In genomic region chr1:2043886-2044285, GRCh38 we compare ENCODE assay signal across 21 cellular contexts. TPM values are rescaled to one million over a fixed set of nuclear protein-coding genes. Genes with fewer than 3 reads are reported as not detected.
DNase-seq lines count a peak whose midpoint lies in the region; ATAC-seq, FAIRE-seq and TF ChIP-seq lines count a peak whose summit lies in the region.
"Had no signal": no experiment of that assay in that cellular context is flagged by ENCODE, and none has a peak within 500 bp of the region (broad histone marks: within the 10 kb centered on the region; RNA-seq: fewer than 3 reads in every experiment).

No MANE protein-coding gene starts in this region.

- whole genome bisulfite sequencing in H1 (ENCODE audit: extremely low coverage in 1 of 2, insufficient coverage in 1 of 2, insufficient read length in 1 of 2, insufficient replicate concordance in 2 of 2, low coverage in 1 of 2, low lambda C conversion rate in 2 of 2, missing lambda C conversion rate in 1 of 2), 2 experiments: 81% methylated on average over 4 of the region's 4 CpGs; no CpG with 5 or more reads in 1 of the 2 experiments

- no peak for TF ChIP-seq RAD21 in H1 (IDR thresholded peaks at IDR 0.05 in 1 of 2, conservative IDR thresholded peaks at IDR 0.05 in 1 of 2; ENCODE audit: low read depth in 2 of 2, low read length in 2 of 2)

- no peak overlapping the region for H3K9ac ChIP-seq in H1 (replicated peaks in 1 of 4; ENCODE audit: extremely low read depth in 1 of 4, low read depth in 3 of 4, low read length in 3 of 4)

- H3K9me3 Mint-ChIP-seq in activated CD4-positive, alpha-beta T cell treated with anti-CD3 and anti-CD28 coated beads, Interleukin-2, amount 10 ng/mL, durations not matched to agents 7 days and 5 days: no peaks in the 10 kb centered on the region
- no peaks in the 10 kb centered on the region for H3K9me3 Mint-ChIP-seq in IgD-negative memory B cell
- H3K9me3 Mint-ChIP-seq in stimulated activated effector memory CD8-positive, alpha-beta T cell treated with anti-CD3 and anti-CD28 coated beads, Interleukin-12 subunit alpha, Interleukin-12 subunit beta, amount 100 ng/mL, for 72 hours: no peaks in the 10 kb centered on the region
- H3K9me3 Mint-ChIP-seq: activated T-helper 2 cell treated with anti-CD3 and anti-CD28 coated beads, Interferon-gamma antibody, Interleukin-2, Interleukin-4, amounts not matched to agents 10 μg/mL and 5 μg/mL and 100 μg/mL, durations not matched to agents 14 hours and 24 hours and 36 hours; nephron progenitor cell had no signal

- DNase-seq in activated CD4-positive, alpha-beta T cell treated with anti-CD3 and anti-CD28 coated beads, Interleukin-2, amount 10 ng/mL, durations not matched to agents 7 days and 5 days: no peak
- no peak for DNase-seq in activated CD4-positive, alpha-beta T cell treated with anti-CD3 and anti-CD28 coated beads, Interleukin-2, amount 50 U/mL, for 48 hours
- DNase-seq in H1 (ENCODE audit: low read depth in 1 of 2, low spot score in 2 of 2) (no peak), pons (ENCODE audit: low spot score) (no peak), A172 (ENCODE audit: low spot score) (no peak)
- DNase-seq in stimulated activated effector memory CD8-positive, alpha-beta T cell treated with anti-CD3 and anti-CD28 coated beads, Interleukin-12 subunit alpha, Interleukin-12 subunit beta, amount 100 ng/mL, for 72 hours (ENCODE audit: low spot score in 2 of 2): no peak
- DNase-seq: activated CD8-positive, alpha-beta memory T cell treated with anti-CD3 and anti-CD28 coated beads for 24 hours; aorta; MG63; NCI-H446; nephron progenitor cell; NK-92 treated with Interleukin-12 subunit alpha and Interleukin-12 subunit beta, amount 100 ng/mL, for 24 hours; stimulated activated CD8-positive, alpha-beta memory T cell treated with anti-CD3 and anti-CD28 coated beads, Interleukin-4, amount 100 ng/mL, for 48 hours had no signal

- peaks cover 11% of the 10 kb centered on the region for H3K27me3 Mint-ChIP-seq in activated CD4-positive, alpha-beta T cell treated with anti-CD3 and anti-CD28 coated beads, Interleukin-2, amount 10 ng/mL, durations not matched to agents 7 days and 5 days
- H3K27me3 Mint-ChIP-seq in IgD-negative memory B cell: no peaks in the 10 kb centered on the region

- no peak overlapping the region for H3K14ac ChIP-seq in H1 (ENCODE audit: insufficient read length)

- no peak for TF ChIP-seq CTCF in H1 (IDR thresholded peaks at IDR 0.05; ENCODE audit: control extremely low read depth in 1 of 3, insufficient read depth in 1 of 3, low read depth in 1 of 3, low read length in 3 of 3)

- no peak overlapping the region for H3K56ac ChIP-seq in H1 (replicated peaks; ENCODE audit: insufficient read length, low read depth, low read length)

- H2AK5ac ChIP-seq in H1 (ENCODE audit: low read depth, low read length): peak overlapping the region; percentile 44; the same call in 1 of the 2 replicates

- H3K4ac ChIP-seq in H1 (replicated peaks; ENCODE audit: insufficient read length, low read depth, low read length): no peak overlapping the region

- H3K4me3 Mint-ChIP-seq in activated CD4-positive, alpha-beta T cell treated with anti-CD3 and anti-CD28 coated beads, Interleukin-2, amount 10 ng/mL, durations not matched to agents 7 days and 5 days: no peak overlapping the region
- peak overlapping the region in 3 of 4 donors; percentile 37 to 74 (median 40) for H3K4me3 Mint-ChIP-seq in IgD-negative memory B cell
- H3K4me3 Mint-ChIP-seq in stimulated activated effector memory CD8-positive, alpha-beta T cell treated with anti-CD3 and anti-CD28 coated beads, Interleukin-12 subunit alpha, Interleukin-12 subunit beta, amount 100 ng/mL, for 72 hours: peak overlapping the region; percentile 41
- H3K4me3 Mint-ChIP-seq: nephron progenitor cell had no signal

- POLR2A ChIA-PET in activated CD4-positive, alpha-beta T cell treated with anti-CD3 and anti-CD28 coated beads, Interleukin-2, amount 10 ng/mL, durations not matched to agents 7 days and 5 days (lab: Charles Lee): no interaction called here
- POLR2A ChIA-PET in H1 (lab: Charles Lee; ENCODE audit: partially characterized antibody): interaction anchor here (1.1 to 1.4 kb wide), 4 partner anchors 27 to 135 kb away, joined by 3 to 4 read pairs (median 4); no protein-coding TSS in a partner anchor

- no peaks in the 10 kb centered on the region for H3K79me1 ChIP-seq in H1 (ENCODE audit: low read depth, low read length)

- no peak overlapping the region for H3K4me2 ChIP-seq in H1 (ENCODE audit: insufficient read depth in 1 of 2, low read depth in 2 of 2, low read length in 2 of 2)

- no peak for FAIRE-seq in H1 (lab: Jason Lieb, UNC)

- H2BK5ac ChIP-seq in H1 (ENCODE audit: low read depth, low read length): peak overlapping the region; percentile 2; the same call in 1 of the 2 replicates

- no peak overlapping the region for H3K4me3 ChIP-seq in H1 (ENCODE audit: extremely low read depth in 1 of 4, insufficient read depth in 2 of 4, low read depth in 3 of 4, low read length in 4 of 4)
- H3K4me3 ChIP-seq: MG63 had no signal

- no peak overlapping the region; the same call in 1 of the 2 replicates for H2BK20ac ChIP-seq in H1 (ENCODE audit: low read length)

- H3K27me3 ChIP-seq in H1 (replicated peaks in 1 of 4; ENCODE audit: control insufficient read depth in 3 of 4, extremely low read depth in 1 of 4, insufficient read depth in 3 of 4, low read length in 3 of 4): peaks cover 0 to 7% (median 0%) of the 10 kb centered on the region in 4 experiments; a peak in 3 of 7 replicates
- H3K27me3 ChIP-seq: MG63 had no signal

- H3K36me3 ChIP-seq in H1 (ENCODE audit: control insufficient read depth in 2 of 4, insufficient read depth in 4 of 4, low read length in 3 of 4): no peaks in the 10 kb centered on the region
- H3K36me3 ChIP-seq: MG63, thoracic aorta had no signal

- peaks cover 0 to 3% of the 10 kb centered on the region in 2 experiments for H4K20me1 ChIP-seq in H1 (replicated peaks in 1 of 2; ENCODE audit: control insufficient read depth in 1 of 2, insufficient read depth in 2 of 2, low read length in 2 of 2)

- H3K9me3 ChIP-seq in H1 (ENCODE audit: insufficient read depth in 2 of 2, low read depth in 1 of 2, low read length in 1 of 2): no peaks in the 10 kb centered on the region
- H3K9me3 ChIP-seq: MG63, thoracic aorta had no signal

- peak overlapping the region; percentile 61 for H3K27ac Mint-ChIP-seq in activated CD4-positive, alpha-beta T cell treated with anti-CD3 and anti-CD28 coated beads, Interleukin-2, amount 10 ng/mL, durations not matched to agents 7 days and 5 days
- H3K27ac Mint-ChIP-seq in IgD-negative memory B cell: peak overlapping the region in 2 of 3 donors; percentile 21 to 51
- no peak overlapping the region for H3K27ac Mint-ChIP-seq in stimulated activated effector memory CD8-positive, alpha-beta T cell treated with anti-CD3 and anti-CD28 coated beads, Interleukin-12 subunit alpha, Interleukin-12 subunit beta, amount 100 ng/mL, for 72 hours
- H3K27ac Mint-ChIP-seq: activated T-helper 2 cell treated with anti-CD3 and anti-CD28 coated beads, Interferon-gamma antibody, Interleukin-2, Interleukin-4, amounts not matched to agents 10 μg/mL and 5 μg/mL and 100 μg/mL, durations not matched to agents 14 hours and 24 hours and 36 hours; CD14-positive monocyte; nephron progenitor cell had no signal

- no peaks in the 10 kb centered on the region for H3K36me3 Mint-ChIP-seq in activated CD4-positive, alpha-beta T cell treated with anti-CD3 and anti-CD28 coated beads, Interleukin-2, amount 10 ng/mL, durations not matched to agents 7 days and 5 days (ENCODE audit: low read depth)
- H3K36me3 Mint-ChIP-seq in IgD-negative memory B cell: no peaks in the 10 kb centered on the region
- H3K36me3 Mint-ChIP-seq in stimulated activated effector memory CD8-positive, alpha-beta T cell treated with anti-CD3 and anti-CD28 coated beads, Interleukin-12 subunit alpha, Interleukin-12 subunit beta, amount 100 ng/mL, for 72 hours: no peaks in the 10 kb centered on the region

- H3K23me2 ChIP-seq in H1 (ENCODE audit: low read depth, low read length): no peaks in the 10 kb centered on the region; the same call in 1 of the 2 replicates

- no peak overlapping the region for H2BK120ac ChIP-seq in H1 (replicated peaks; ENCODE audit: low read depth, low read length)

- no peaks in the 10 kb centered on the region for H3K79me2 ChIP-seq in H1 (ENCODE audit: control insufficient read depth in 1 of 2, insufficient read depth in 2 of 2, low read length in 2 of 2)

- H4K91ac ChIP-seq in H1 (replicated peaks; ENCODE audit: insufficient read length, low read length): peak overlapping the region; percentile 55

- CTCF ChIA-PET in activated CD4-positive, alpha-beta T cell treated with anti-CD3 and anti-CD28 coated beads, Interleukin-2, amount 10 ng/mL, durations not matched to agents 7 days and 5 days (lab: Charles Lee): interaction anchor here (0.9 to 2.6 kb wide), 12 partner anchors 8 to 135 kb away, joined by 3 to 20 read pairs (median 6); partner anchors contain the start of gene CFAP74
- CTCF ChIA-PET in H1 (lab: Charles Lee; ENCODE audit: partially characterized antibody): interaction anchor here (0.7 to 8.8 kb wide), 39 partner anchors 9 to 365 kb away, joined by 3 to 249 read pairs (median 8); partner anchors contain the start of genes CFAP74 and GABRD

- H2BK12ac ChIP-seq in H1 (ENCODE audit: low read depth, low read length): peak overlapping the region; percentile 45; the same call in 1 of the 2 replicates

- peaks cover 0 to 22% (median 15%) of the 10 kb centered on the region in 4 experiments; a peak in 6 of 7 replicates for H3K4me1 ChIP-seq in H1 (replicated peaks in 1 of 4; ENCODE audit: control insufficient read depth in 3 of 4, insufficient read depth in 4 of 4, low read length in 3 of 4)

- H2BK15ac ChIP-seq in H1 (ENCODE audit: low read length): peak overlapping the region; percentile 95

- H3K23ac ChIP-seq in H1 (ENCODE audit: insufficient read length): no peak overlapping the region

- H4K5ac ChIP-seq in H1 (ENCODE audit: insufficient read length, low read depth, low read length): no peak overlapping the region

- H3K4me1 Mint-ChIP-seq in activated CD4-positive, alpha-beta T cell treated with anti-CD3 and anti-CD28 coated beads, Interleukin-2, amount 10 ng/mL, durations not matched to agents 7 days and 5 days: peaks cover 11% of the 10 kb centered on the region
- peaks cover 0 to 8% (median 8%) of the 10 kb centered on the region in 3 donors for H3K4me1 Mint-ChIP-seq in IgD-negative memory B cell
- H3K4me1 Mint-ChIP-seq in stimulated activated effector memory CD8-positive, alpha-beta T cell treated with anti-CD3 and anti-CD28 coated beads, Interleukin-12 subunit alpha, Interleukin-12 subunit beta, amount 100 ng/mL, for 72 hours: peaks cover 27% of the 10 kb centered on the region

- H3K18ac ChIP-seq in H1 (ENCODE audit: extremely low read depth, low read length): no peak overlapping the region

- H3K27ac ChIP-seq in H1 (ENCODE audit: low read depth, low read length): no peak overlapping the region
- H3K27ac ChIP-seq: thoracic aorta had no signal

- ATAC-seq in stimulated activated effector memory CD8-positive, alpha-beta T cell treated with anti-CD3 and anti-CD28 coated beads, Interleukin-12 subunit alpha, Interleukin-12 subunit beta, amount 100 ng/mL, for 72 hours: no peak
- ATAC-seq in GM18861 (IDR thresholded peaks at IDR 0.05; ENCODE audit: unreplicated experiment): no peak

- no peak for TF ChIP-seq EP300 in H1 (IDR thresholded peaks at IDR 0.05; ENCODE audit: borderline replicate concordance in 1 of 2, low read depth in 2 of 2, low read length in 2 of 2)

- H2AFZ ChIP-seq in H1 (ENCODE audit: low read length): no peak overlapping the region

- no peak overlapping the region for H4K8ac ChIP-seq in H1 (ENCODE audit: extremely low read depth, insufficient read depth, low read length)

- no peak for TF ChIP-seq POLR2A in H1 (IDR thresholded peaks at IDR 0.05; ENCODE audit: control extremely low read depth in 1 of 2, low read depth in 2 of 2, low read length in 2 of 2)

RNA-seq across cellular contexts. Expression of gene PRKCZ, which starts 6.3 kb away (rescaled TPM):
- 1 to 10 TPM; 5.1 to 5.6 TPM for total RNA-seq in activated CD4-positive, alpha-beta T cell treated with anti-CD3 and anti-CD28 coated beads, Interleukin-2, amount 10 ng/mL, durations not matched to agents 7 days and 5 days
- polyA plus RNA-seq in IgD-negative memory B cell: 12.0 TPM
- total RNA-seq in H1 (2021; fragmentation: NEBNext Ultra II Directional; extraction: Animal tissue kit (Norgen Biotek cat#: 25700)): 45.1 and 49.4 TPM in 2 replicates
- polyA plus RNA-seq in H1 (2011; rRNA removed): 37.4 and 55.9 TPM in 2 replicates
- 46.4 TPM for polyA plus RNA-seq in H1 (2011; cell fraction: cytosol; rRNA removed)
- polyA plus RNA-seq in H1 (2011; cell fraction: nucleus; rRNA removed): 136 TPM
- polyA plus RNA-seq in H1 (2012, experiment 1 of 2): 43.5 to 47.4 TPM (median 45.9 TPM) in 4 replicates
- polyA plus RNA-seq in H1 (2012, experiment 2 of 2): 43.8 TPM
- 26.2 TPM for polyA plus RNA-seq in H1 (2013, experiment 1 of 2)
- 26.6 TPM for polyA plus RNA-seq in H1 (2013, experiment 2 of 2)
- 26.1 and 68.1 TPM in 2 replicates for polyA minus RNA-seq in H1 (2011; rRNA and poly(A)+ RNA removed)
- polyA minus RNA-seq in H1 (2011; cell fraction: cytosol; rRNA and poly(A)+ RNA removed): 23.0 TPM
- polyA minus RNA-seq in H1 (2011; cell fraction: nucleus; rRNA and poly(A)+ RNA removed): 32.2 TPM
- total RNA-seq in A172 (2014; rRNA removed; shearing (Covaris generic)): 1.6 and 2.1 TPM in 2 replicates

RNA-seq across cellular contexts. Expression of gene GABRD, which starts 24.7 kb away (rescaled TPM):
- not detected for total RNA-seq in activated CD4-positive, alpha-beta T cell treated with anti-CD3 and anti-CD28 coated beads, Interleukin-2, amount 10 ng/mL, durations not matched to agents 7 days and 5 days
- not detected for polyA plus RNA-seq in IgD-negative memory B cell
- 1.8 and 1.9 TPM in 2 replicates for total RNA-seq in H1 (2021; fragmentation: NEBNext Ultra II Directional; extraction: Animal tissue kit (Norgen Biotek cat#: 25700))
- polyA plus RNA-seq in H1 (2011; rRNA removed): 3.0 and 3.3 TPM in 2 replicates
- 2.9 TPM for polyA plus RNA-seq in H1 (2011; cell fraction: cytosol; rRNA removed)
- polyA plus RNA-seq in H1 (2011; cell fraction: nucleus; rRNA removed): 12.6 TPM
- polyA plus RNA-seq in H1 (2012, experiment 1 of 2): 1.7 to 3.4 TPM (median 2.7 TPM) in 4 replicates
- polyA plus RNA-seq in H1 (2012, experiment 2 of 2): 3.2 TPM
- 1.6 TPM for polyA plus RNA-seq in H1 (2013, experiment 1 of 2)
- 1.5 TPM for polyA plus RNA-seq in H1 (2013, experiment 2 of 2)
- 2.0 and 2.4 TPM in 2 replicates for polyA minus RNA-seq in H1 (2011; rRNA and poly(A)+ RNA removed)
- polyA minus RNA-seq in H1 (2011; cell fraction: cytosol; rRNA and poly(A)+ RNA removed): 1.8 TPM
- 1.2 TPM for polyA minus RNA-seq in H1 (2011; cell fraction: nucleus; rRNA and poly(A)+ RNA removed)
- 0.07 and 0.26 TPM in 2 replicates for total RNA-seq in A172 (2014; rRNA removed; shearing (Covaris generic))
- total RNA-seq: A673; activated T-helper 2 cell treated with anti-CD3 and anti-CD28 coated beads, Interferon-gamma antibody, Interleukin-2, Interleukin-4, amounts not matched to agents 10 μg/mL and 5 μg/mL and 100 μg/mL, durations not matched to agents 14 hours and 24 hours and 36 hours; pulmonary artery endothelial cell; thoracic aorta had no signal
- polyA plus RNA-seq: aorta, CD14-positive monocyte had no signal

RNA-seq across cellular contexts. Expression of gene CFAP74, which starts 40.3 kb away (rescaled TPM):
- not detected for total RNA-seq in activated CD4-positive, alpha-beta T cell treated with anti-CD3 and anti-CD28 coated beads, Interleukin-2, amount 10 ng/mL, durations not matched to agents 7 days and 5 days
- not detected for polyA plus RNA-seq in IgD-negative memory B cell
- total RNA-seq in H1 (2021; fragmentation: NEBNext Ultra II Directional; extraction: Animal tissue kit (Norgen Biotek cat#: 25700)): 0.20 and 0.33 TPM in 2 replicates
- polyA plus RNA-seq in H1 (2011; rRNA removed): 0.09 and 0.22 TPM in 2 replicates
- polyA plus RNA-seq in H1 (2011; cell fraction: cytosol; rRNA removed): 0.14 TPM
- polyA plus RNA-seq in H1 (2011; cell fraction: nucleus; rRNA removed): 1.3 TPM
- polyA plus RNA-seq in H1 (2012, experiment 1 of 2): 0.15 to 0.23 TPM (median 0.23 TPM) in 3 of 4 replicates, not detected in the other
- 0.39 TPM for polyA plus RNA-seq in H1 (2012, experiment 2 of 2)
- 0.12 TPM for polyA plus RNA-seq in H1 (2013, experiment 1 of 2)
- polyA plus RNA-seq in H1 (2013, experiment 2 of 2): 0.06 TPM
- 0.06 and 0.10 TPM in 2 replicates for polyA minus RNA-seq in H1 (2011; rRNA and poly(A)+ RNA removed)
- not detected for polyA minus RNA-seq in H1 (2011; cell fraction: cytosol; rRNA and poly(A)+ RNA removed)
- 0.50 TPM for polyA minus RNA-seq in H1 (2011; cell fraction: nucleus; rRNA and poly(A)+ RNA removed)
- total RNA-seq in A172 (2014; rRNA removed; shearing (Covaris generic)): not detected in 2 replicates
- total RNA-seq: A673; activated T-helper 2 cell treated with anti-CD3 and anti-CD28 coated beads, Interferon-gamma antibody, Interleukin-2, Interleukin-4, amounts not matched to agents 10 μg/mL and 5 μg/mL and 100 μg/mL, durations not matched to agents 14 hours and 24 hours and 36 hours; H4; pulmonary artery endothelial cell; thoracic aorta had no signal
- polyA plus RNA-seq: aorta, CD14-positive monocyte had no signal
